ENCODE assay signal across 31 cellular contexts in genomic region chr6:113380591-113380990, GRCh38.
"Had no signal": no experiment of that assay in that cellular context is flagged by ENCODE, and none has a peak within 500 bp of the region (broad histone marks: within the 10 kb centered on the region; RNA-seq: fewer than 3 reads in every experiment).

No MANE protein-coding gene starts in this region.

- H3K27ac ChIP-seq: adrenal gland, cardiac muscle cell, colonic mucosa, left lung, lower lobe of right lung, neutrophil, ovary, psoas muscle, sigmoid colon, uterus had no signal

- H3K4me3 Mint-ChIP-seq: activated naive CD8-positive, alpha-beta T cell treated with anti-CD3 and anti-CD28 coated beads for 36 hours; activated T-cell treated with anti-CD3 and anti-CD28 coated beads, Interleukin-2, amount 50 U/mL, for 72 hours; natural killer cell treated with Interleukin-12 subunit alpha and Interleukin-12 subunit beta and Interleukin-15 and Interleukin-18, amount 100 ng/mL, for 72 hours; stimulated activated memory B cell treated with anti-CD40 and anti-IgM and Interleukin-4, amounts not matched to agents 10 μg/mL and 1 μg/mL and 100 μg/mL, for 72 hours; stimulated activated naive CD8-positive, alpha-beta T cell treated with anti-CD3 and anti-CD28 coated beads, Interleukin-15, amount 100 ng/mL, for 72 hours; type B pancreatic cell; WTC11 had no signal

- DNase-seq: activated CD4-positive, alpha-beta T cell treated with anti-CD3 and anti-CD28 coated beads for 1 hour; activated CD4-positive, alpha-beta T cell treated with anti-CD3 and anti-CD28 coated beads, Interleukin-2, amount 50 U/mL, for 1 hour; activated naive CD4-positive, alpha-beta T cell; activated naive CD8-positive, alpha-beta T cell treated with anti-CD3 and anti-CD28 coated beads for 36 hours; activated T-cell treated with anti-CD3 and anti-CD28 coated beads for 4 hours; activated T-cell treated with anti-CD3 and anti-CD28 coated beads, Interleukin-2, amount 50 U/mL, for 72 hours; adrenal gland; aorta; cerebellar nuclear complex; colonic mucosa; effector memory CD4-positive, alpha-beta T cell; left lung; lower lobe of right lung; mucosa of descending colon; ovary; psoas muscle; sigmoid colon; stimulated activated CD4-positive, alpha-beta T cell treated with anti-CD3 and anti-CD28 coated beads, Interleukin-1b, Interleukin-23, amount 100 ng/mL, for 48 hours; stimulated activated CD4-positive, alpha-beta T cell treated with anti-CD3 and anti-CD28 coated beads, Interleukin-4, amount 100 ng/mL, for 4 hours; stimulated activated CD8-positive, alpha-beta memory T cell treated with anti-CD3 and anti-CD28 coated beads, Interleukin-4, amount 100 ng/mL, for 48 hours; stimulated activated naive CD8-positive, alpha-beta T cell treated with anti-CD3 and anti-CD28 coated beads, Interleukin-15, amount 100 ng/mL, for 72 hours; substantia nigra; uterus had no signal

- H3K4me2 ChIP-seq: smooth muscle cell had no signal

- H3K27me3 ChIP-seq: adrenal gland, cardiac muscle cell, colonic mucosa, left lung, neutrophil, ovary, sigmoid colon, uterus had no signal

- H3K27me3 Mint-ChIP-seq: activated naive CD8-positive, alpha-beta T cell treated with anti-CD3 and anti-CD28 coated beads for 36 hours; natural killer cell treated with Interleukin-12 subunit alpha and Interleukin-12 subunit beta and Interleukin-15 and Interleukin-18, amount 100 ng/mL, for 72 hours; stimulated activated memory B cell treated with anti-CD40 and anti-IgM and Interleukin-4, amounts not matched to agents 10 μg/mL and 1 μg/mL and 100 μg/mL, for 72 hours; stimulated activated naive CD8-positive, alpha-beta T cell treated with anti-CD3 and anti-CD28 coated beads, Interleukin-15, amount 100 ng/mL, for 72 hours; type B pancreatic cell had no signal

- H3K4me3 ChIP-seq: adrenal gland, cardiac muscle cell, colonic mucosa, left lung, lower lobe of right lung, mucosa of descending colon, ovary, psoas muscle, sigmoid colon, smooth muscle cell, uterus had no signal

- H3K27ac Mint-ChIP-seq: activated naive CD8-positive, alpha-beta T cell treated with anti-CD3 and anti-CD28 coated beads for 36 hours; activated T-cell treated with anti-CD3 and anti-CD28 coated beads, Interleukin-2, amount 50 U/mL, for 72 hours; natural killer cell treated with Interleukin-12 subunit alpha and Interleukin-12 subunit beta and Interleukin-15 and Interleukin-18, amount 100 ng/mL, for 72 hours; stimulated activated memory B cell treated with anti-CD40 and anti-IgM and Interleukin-4, amounts not matched to agents 10 μg/mL and 1 μg/mL and 100 μg/mL, for 72 hours; stimulated activated naive CD8-positive, alpha-beta T cell treated with anti-CD3 and anti-CD28 coated beads, Interleukin-15, amount 100 ng/mL, for 72 hours; type B pancreatic cell; WTC11 had no signal

- H3K4me1 Mint-ChIP-seq: activated naive CD8-positive, alpha-beta T cell treated with anti-CD3 and anti-CD28 coated beads for 36 hours; stimulated activated naive CD8-positive, alpha-beta T cell treated with anti-CD3 and anti-CD28 coated beads, Interleukin-15, amount 100 ng/mL, for 72 hours; WTC11 had no signal

- H3K36me3 ChIP-seq: adrenal gland, cardiac muscle cell, colonic mucosa, left lung, lower lobe of right lung, neutrophil, ovary, sigmoid colon, uterus had no signal

- H3K36me3 Mint-ChIP-seq: activated naive CD8-positive, alpha-beta T cell treated with anti-CD3 and anti-CD28 coated beads for 36 hours; brain; natural killer cell treated with Interleukin-12 subunit alpha and Interleukin-12 subunit beta and Interleukin-15 and Interleukin-18, amount 100 ng/mL, for 72 hours; stimulated activated memory B cell treated with anti-CD40 and anti-IgM and Interleukin-4, amounts not matched to agents 10 μg/mL and 1 μg/mL and 100 μg/mL, for 72 hours; type B pancreatic cell; WTC11 had no signal

- H3K9me3 ChIP-seq: adrenal gland, colonic mucosa, left lung, lower lobe of right lung, mucosa of descending colon, neutrophil, ovary, psoas muscle, sigmoid colon, uterus had no signal

- H3K9me3 Mint-ChIP-seq: activated naive CD8-positive, alpha-beta T cell treated with anti-CD3 and anti-CD28 coated beads for 36 hours; activated T-cell treated with anti-CD3 and anti-CD28 coated beads, Interleukin-2, amount 50 U/mL, for 72 hours; brain; stimulated activated memory B cell treated with anti-CD40 and anti-IgM and Interleukin-4, amounts not matched to agents 10 μg/mL and 1 μg/mL and 100 μg/mL, for 72 hours; stimulated activated naive CD8-positive, alpha-beta T cell treated with anti-CD3 and anti-CD28 coated beads, Interleukin-15, amount 100 ng/mL, for 72 hours; type B pancreatic cell; WTC11 had no signal

- H3K4me1 ChIP-seq: colonic mucosa, left lung, lower lobe of right lung, psoas muscle, uterus had no signal
